ENCODE assay signal across 16 cellular contexts in genomic region chr1:12080773-12081556, GRCh38. TPM values are rescaled to one million over a fixed set of nuclear protein-coding genes. Genes with fewer than 3 reads are reported as not detected.
DNase-seq lines count a peak whose midpoint lies in the region; ATAC-seq, FAIRE-seq and TF ChIP-seq lines count a peak whose summit lies in the region.
"Had no signal": no experiment of that assay in that cellular context is flagged by ENCODE, and none has a peak within 500 bp of the region (broad histone marks: within the 10 kb centered on the region; RNA-seq: fewer than 3 reads in every experiment).

No MANE protein-coding gene starts in this region.

- peaks cover 58% of the 10 kb centered on the region for H3K4me1 Mint-ChIP-seq in activated CD8-positive, alpha-beta memory T cell treated with anti-CD3 and anti-CD28 coated beads, Interleukin-2, amount 10 ng/mL, durations not matched to agents 7 days and 5 days
- H3K4me1 Mint-ChIP-seq in chondrocyte (ENCODE audit: low read depth), result no peaks in the 10 kb centered on the region

- 91 to 96% (median 93%) methylated on average over 9 of the region's 9 CpGs for WGBS in small intestine, 3 donors

- no peak for DNase-seq in activated CD8-positive, alpha-beta memory T cell treated with anti-CD3 and anti-CD28 coated beads, Interleukin-2, amount 10 ng/mL, durations not matched to agents 7 days and 5 days
- no peak for DNase-seq in activated CD8-positive, alpha-beta memory T cell treated with anti-CD3 and anti-CD28 coated beads, Interleukin-2, amount 50 U/mL, for 48 hours
- DNase-seq in chondrocyte (ENCODE audit: low spot score) (peak; percentile 52), urothelium cell line (ENCODE audit: low spot score) (no peak), small intestine (no peak)
- DNase-seq: ACHN, H9, Kasumi-1, NCI-H1105 treated with DMSO at 0.1 percent for 48 hours, NCI-H187, NCI-H774, Peyer's patch, Right ventricle myocardium superior had no signal

- no peak overlapping the region for H3K4me3 ChIP-seq in small intestine (ENCODE audit: low read depth in 1 of 2, low read length in 2 of 2)
- H3K4me3 ChIP-seq: Peyer's patch had no signal

- H3K9me3 ChIP-seq in small intestine (ENCODE audit: control insufficient read depth, low read depth), result no peaks in the 10 kb centered on the region

- H3K36me3 Mint-ChIP-seq in activated CD8-positive, alpha-beta memory T cell treated with anti-CD3 and anti-CD28 coated beads, Interleukin-2, amount 10 ng/mL, durations not matched to agents 7 days and 5 days, result peaks cover 50% of the 10 kb centered on the region
- H3K36me3 Mint-ChIP-seq in chondrocyte (ENCODE audit: low read depth), result peaks cover 8% of the 10 kb centered on the region

- peak; percentile 34 for TF ChIP-seq POLR2A in GM18505 (IDR thresholded peaks at IDR 0.05; ENCODE audit: borderline replicate concordance, extremely low read depth, insufficient read depth, insufficient read length)

- FAIRE-seq in urothelium cell line (lab: Jason Lieb, UNC) (peak; percentile 27), small intestine (lab: Jason Lieb, UNC) (no peak)

- H3K27ac Mint-ChIP-seq in activated CD8-positive, alpha-beta memory T cell treated with anti-CD3 and anti-CD28 coated beads, Interleukin-2, amount 10 ng/mL, durations not matched to agents 7 days and 5 days, result peak overlapping the region; percentile 80
- no peak overlapping the region for H3K27ac Mint-ChIP-seq in chondrocyte (ENCODE audit: unreplicated experiment)

- H3K27ac ChIP-seq in small intestine (ENCODE audit: low read depth in 1 of 2, low read length in 1 of 2), result no peak overlapping the region
- H3K27ac ChIP-seq: Peyer's patch had no signal

- H3K27me3 ChIP-seq in small intestine (ENCODE audit: control insufficient read depth in 2 of 2, insufficient read depth in 2 of 2, low read length in 2 of 2), result peaks cover 0 to 4% of the 10 kb centered on the region in 2 donors
- H3K27me3 ChIP-seq: Peyer's patch had no signal

- TF ChIP-seq CTCF in chondrocyte (IDR thresholded peaks at IDR 0.05), result no peak

- no peaks in the 10 kb centered on the region for H3K4me1 ChIP-seq in small intestine (ENCODE audit: control insufficient read depth in 2 of 2, insufficient read depth in 1 of 2, low read depth in 1 of 2, low read length in 1 of 2)
- H3K4me1 ChIP-seq: Peyer's patch had no signal

- peaks cover 3% of the 10 kb centered on the region for H3K27me3 Mint-ChIP-seq in activated CD8-positive, alpha-beta memory T cell treated with anti-CD3 and anti-CD28 coated beads, Interleukin-2, amount 10 ng/mL, durations not matched to agents 7 days and 5 days
- peaks cover 10% of the 10 kb centered on the region for H3K27me3 Mint-ChIP-seq in chondrocyte (ENCODE audit: low read depth)

- no peak overlapping the region for H3K4me3 Mint-ChIP-seq in activated CD8-positive, alpha-beta memory T cell treated with anti-CD3 and anti-CD28 coated beads, Interleukin-2, amount 10 ng/mL, durations not matched to agents 7 days and 5 days
- H3K4me3 Mint-ChIP-seq in chondrocyte (ENCODE audit: unreplicated experiment), result no peak overlapping the region
- H3K4me3 Mint-ChIP-seq: H9 had no signal

- peaks cover 10% of the 10 kb centered on the region for H3K9me3 Mint-ChIP-seq in activated CD8-positive, alpha-beta memory T cell treated with anti-CD3 and anti-CD28 coated beads, Interleukin-2, amount 10 ng/mL, durations not matched to agents 7 days and 5 days (ENCODE audit: low read depth)
- peaks cover 21% of the 10 kb centered on the region for H3K9me3 Mint-ChIP-seq in chondrocyte (ENCODE audit: low read depth)

- H3K36me3 ChIP-seq in small intestine (ENCODE audit: control insufficient read depth in 2 of 2, insufficient read depth in 2 of 2, low read length in 2 of 2), result no peaks in the 10 kb centered on the region
- H3K36me3 ChIP-seq: Peyer's patch had no signal

- CTCF ChIA-PET in activated CD8-positive, alpha-beta memory T cell treated with anti-CD3 and anti-CD28 coated beads, Interleukin-2, amount 10 ng/mL, durations not matched to agents 7 days and 5 days (lab: Charles Lee), result interaction anchor here (0.9 to 4.5 kb wide), 5 partner anchors 9 to 62 kb away, joined by 3 to 39 read pairs (median 12); partner anchors contain the start of gene MIIP

- ATAC-seq in activated CD8-positive, alpha-beta memory T cell treated with anti-CD3 and anti-CD28 coated beads, Interleukin-2, amount 10 ng/mL, durations not matched to agents 7 days and 5 days, result no peak
- ATAC-seq in GM18505 (IDR thresholded peaks at IDR 0.05; ENCODE audit: unreplicated experiment) (no peak), GM21381 (IDR thresholded peaks at IDR 0.05; ENCODE audit: unreplicated experiment) (no peak)

RNA-seq across cellular contexts. Expression of gene TNFRSF8, which starts 17.9 kb away (rescaled TPM):
- total RNA-seq in activated CD8-positive, alpha-beta memory T cell treated with anti-CD3 and anti-CD28 coated beads, Interleukin-2, amount 10 ng/mL, durations not matched to agents 7 days and 5 days, result 10 to 100 TPM in 1 of 2 experiments, 1 to 10 TPM in 1; 3.8 to 14.8 TPM
- not detected in 3 replicates for total RNA-seq in chondrocyte
- 1 to 10 TPM in 1 of 3 donors, under 1 TPM in 1, not detected in 1; 0.54 to 2.1 TPM for polyA plus RNA-seq in small intestine
- total RNA-seq: Peyer's patch had no signal
- polyA plus RNA-seq: CD8-positive, alpha-beta memory T cell had no signal
